Comparison of ENCODE assay signal across 25 cellular contexts in genomic region chr3:112260563-112260962, GRCh38. TPM values are rescaled to one million over a fixed set of nuclear protein-coding genes. Genes with fewer than 3 reads are reported as not detected.
DNase-seq lines count a peak whose midpoint lies in the region; ATAC-seq, FAIRE-seq and TF ChIP-seq lines count a peak whose summit lies in the region.
"Had no signal": no experiment of that assay in that cellular context is flagged by ENCODE, and none has a peak within 500 bp of the region (broad histone marks: within the 10 kb centered on the region; RNA-seq: fewer than 3 reads in every experiment).

No MANE protein-coding gene starts in this region.

- DNase-seq in GM18507 (ENCODE audit: extremely low spot score, insufficient read length, low read depth) (no peak), neural progenitor cell (ENCODE audit: low spot score) (no peak), substantia nigra (lab: John Stamatoyannopoulos, UW) (no peak), mesendoderm (no peak)
- DNase-seq in activated naive CD8-positive, alpha-beta T cell treated with anti-CD3 and anti-CD28 coated beads for 36 hours: no peak
- DNase-seq: 8988T; ACHN; AML-193; BE2C; CD4-positive, alpha-beta T cell; CD8-positive, alpha-beta memory T cell; DMS 273 treated with DMSO at 0.1 percent for 48 hours; DMS53; DND-41; H7; HCEC 1CT had no signal

- no peaks in the 10 kb centered on the region for H3K9me3 ChIP-seq in neural progenitor cell (ENCODE audit: low read depth)
- H3K9me3 ChIP-seq: A549, BE2C had no signal

- H3K36me3 ChIP-seq in neural progenitor cell (no peaks in the 10 kb centered on the region), mesendoderm (ENCODE audit: control insufficient read depth, insufficient read depth, low read length) (no peaks in the 10 kb centered on the region)
- H3K36me3 ChIP-seq: BE2C; BLaER1 treated with 17β-estradiol and CSF1 and Interleukin-3, amounts not matched to agents 10 nM and 100 nM had no signal

- no peak overlapping the region for H3K23ac ChIP-seq in mesendoderm (ENCODE audit: low read length)

- peaks cover 8% of the 10 kb centered on the region for H3K9me3 Mint-ChIP-seq in activated naive CD8-positive, alpha-beta T cell treated with anti-CD3 and anti-CD28 coated beads for 36 hours
- no peaks in the 10 kb centered on the region for H3K9me3 Mint-ChIP-seq in neural progenitor cell
- H3K9me3 Mint-ChIP-seq in stimulated activated naive CD8-positive, alpha-beta T cell treated with anti-CD3 and anti-CD28 coated beads, Interleukin-15, Interleukin-2, amounts not matched to agents 100 ng/mL and 50 ng/mL, for 24 hours: peaks cover 6% of the 10 kb centered on the region

- H3K36me3 Mint-ChIP-seq in activated naive CD8-positive, alpha-beta T cell treated with anti-CD3 and anti-CD28 coated beads for 36 hours: no peaks in the 10 kb centered on the region
- H3K36me3 Mint-ChIP-seq in neural progenitor cell: no peaks in the 10 kb centered on the region
- H3K36me3 Mint-ChIP-seq in stimulated activated naive CD8-positive, alpha-beta T cell treated with anti-CD3 and anti-CD28 coated beads, Interleukin-15, Interleukin-2, amounts not matched to agents 100 ng/mL and 50 ng/mL, for 24 hours (ENCODE audit: low read depth): no peaks in the 10 kb centered on the region
- H3K36me3 Mint-ChIP-seq: CD14-positive monocyte; CD8-positive, alpha-beta memory T cell had no signal

- H3K4me1 Mint-ChIP-seq in activated naive CD8-positive, alpha-beta T cell treated with anti-CD3 and anti-CD28 coated beads for 36 hours: peaks cover 15% of the 10 kb centered on the region
- no peaks in the 10 kb centered on the region for H3K4me1 Mint-ChIP-seq in neural progenitor cell
- peaks cover 13% of the 10 kb centered on the region for H3K4me1 Mint-ChIP-seq in stimulated activated naive CD8-positive, alpha-beta T cell treated with anti-CD3 and anti-CD28 coated beads, Interleukin-15, Interleukin-2, amounts not matched to agents 100 ng/mL and 50 ng/mL, for 24 hours (ENCODE audit: low read depth)
- H3K4me1 Mint-ChIP-seq: CD8-positive, alpha-beta memory T cell had no signal

- no peak for ATAC-seq in GM19324 (IDR thresholded peaks at IDR 0.05; ENCODE audit: low FRiP score, unreplicated experiment)
- no peak for ATAC-seq in HG03280 (IDR thresholded peaks at IDR 0.05; ENCODE audit: unreplicated experiment)
- ATAC-seq: A549 had no signal

- H2BK120ac ChIP-seq in mesendoderm (ENCODE audit: low read depth, low read length): no peak overlapping the region

- H2BK15ac ChIP-seq in mesendoderm (replicated peaks; ENCODE audit: low read depth): no peak overlapping the region

- no peak overlapping the region for H3K18ac ChIP-seq in mesendoderm (ENCODE audit: low read length)

- H3K9ac ChIP-seq in neural progenitor cell (peak overlapping the region; percentile 15), mesendoderm (ENCODE audit: low read length) (no peak overlapping the region)
- H3K9ac ChIP-seq: BLaER1 treated with 17β-estradiol and CSF1 and Interleukin-3, amounts not matched to agents 10 nM and 100 nM had no signal

- no peaks in the 10 kb centered on the region for H3F3A ChIP-seq in neural progenitor cell (ENCODE audit: low read depth)

- FAIRE-seq in GM18507 (lab: Jason Lieb, UNC): peak; percentile 5
- FAIRE-seq: A549, D721Med, G401.6, H1 had no signal

- H3K4me3 ChIP-seq in neural progenitor cell (no peak overlapping the region), mesendoderm (ENCODE audit: low read length) (no peak overlapping the region)
- H3K4me3 ChIP-seq: A549; BLaER1 treated with 17β-estradiol and CSF1 and Interleukin-3, amounts not matched to agents 10 nM and 100 nM had no signal

- no peak overlapping the region for H4K8ac ChIP-seq in mesendoderm (ENCODE audit: low read depth, low read length)

- no peak for TF ChIP-seq CTCF in neural progenitor cell (IDR thresholded peaks at IDR 0.05)

- no peak overlapping the region for H4K5ac ChIP-seq in mesendoderm (ENCODE audit: low read length)

- H3K27ac ChIP-seq in neural progenitor cell: no peak overlapping the region
- no peak overlapping the region for H3K27ac ChIP-seq in substantia nigra (ENCODE audit: low read depth, low read length, poor library complexity, severe bottlenecking)
- no peak overlapping the region for H3K27ac ChIP-seq in mesendoderm (ENCODE audit: low read depth, low read length)
- H3K27ac ChIP-seq: A549; BLaER1 treated with 17β-estradiol and CSF1 and Interleukin-3, amounts not matched to agents 10 nM and 100 nM had no signal

- peak overlapping the region; percentile 3 for H3K27ac Mint-ChIP-seq in activated naive CD8-positive, alpha-beta T cell treated with anti-CD3 and anti-CD28 coated beads for 36 hours
- no peak overlapping the region for H3K27ac Mint-ChIP-seq in neural progenitor cell
- H3K27ac Mint-ChIP-seq in stimulated activated naive CD8-positive, alpha-beta T cell treated with anti-CD3 and anti-CD28 coated beads, Interleukin-15, Interleukin-2, amounts not matched to agents 100 ng/mL and 50 ng/mL, for 24 hours: peak overlapping the region; percentile 42
- H3K27ac Mint-ChIP-seq: CD14-positive monocyte; CD4-positive, alpha-beta T cell had no signal

- no peak overlapping the region for H3K4me3 Mint-ChIP-seq in activated naive CD8-positive, alpha-beta T cell treated with anti-CD3 and anti-CD28 coated beads for 36 hours
- H3K4me3 Mint-ChIP-seq in neural progenitor cell: no peak overlapping the region
- H3K4me3 Mint-ChIP-seq in stimulated activated naive CD8-positive, alpha-beta T cell treated with anti-CD3 and anti-CD28 coated beads, Interleukin-15, Interleukin-2, amounts not matched to agents 100 ng/mL and 50 ng/mL, for 24 hours: no peak overlapping the region
- H3K4me3 Mint-ChIP-seq: CD14-positive monocyte; CD4-positive, alpha-beta T cell; CD8-positive, alpha-beta memory T cell had no signal

- no CpG with 5 or more reads among the region's 1 CpG for WGBS in mesendoderm (ENCODE audit: extremely low coverage, insufficient coverage, low lambda C conversion rate)

- no peaks in the 10 kb centered on the region for H3K27me3 Mint-ChIP-seq in activated naive CD8-positive, alpha-beta T cell treated with anti-CD3 and anti-CD28 coated beads for 36 hours
- H3K27me3 Mint-ChIP-seq in neural progenitor cell (ENCODE audit: insufficient read depth, low read depth): peaks cover 5% of the 10 kb centered on the region
- H3K27me3 Mint-ChIP-seq in stimulated activated naive CD8-positive, alpha-beta T cell treated with anti-CD3 and anti-CD28 coated beads, Interleukin-15, Interleukin-2, amounts not matched to agents 100 ng/mL and 50 ng/mL, for 24 hours: no peaks in the 10 kb centered on the region
- H3K27me3 Mint-ChIP-seq: CD4-positive, alpha-beta T cell had no signal

- H2AK5ac ChIP-seq in mesendoderm (ENCODE audit: low read length): no peak overlapping the region

- no peak overlapping the region for H3K4ac ChIP-seq in mesendoderm (ENCODE audit: low read depth, low read length)

- peak overlapping the region; percentile 84 for H2AFZ ChIP-seq in neural progenitor cell (replicated peaks)

- H3K79me1 ChIP-seq in mesendoderm (ENCODE audit: low read length): no peaks in the 10 kb centered on the region

- H3K79me2 ChIP-seq in neural progenitor cell (ENCODE audit: low read depth) (no peaks in the 10 kb centered on the region), mesendoderm (ENCODE audit: control insufficient read depth, insufficient read depth, low read length) (no peaks in the 10 kb centered on the region)

- H3K4me1 ChIP-seq in neural progenitor cell (no peaks in the 10 kb centered on the region), mesendoderm (ENCODE audit: control insufficient read depth, low read depth, low read length) (no peaks in the 10 kb centered on the region)
- H3K4me1 ChIP-seq: A549, BE2C had no signal

- no peaks in the 10 kb centered on the region for H3K27me3 ChIP-seq in neural progenitor cell
- no peaks in the 10 kb centered on the region for H3K27me3 ChIP-seq in mesendoderm (ENCODE audit: insufficient read depth, low read length, poor library complexity)
- H3K27me3 ChIP-seq: BE2C; BLaER1 treated with 17β-estradiol and CSF1 and Interleukin-3, amounts not matched to agents 10 nM and 100 nM had no signal

- no peak overlapping the region for H3K56ac ChIP-seq in mesendoderm (ENCODE audit: low read length)

- H3K4me2 ChIP-seq in neural progenitor cell: no peak overlapping the region
- no peak overlapping the region for H3K4me2 ChIP-seq in mesendoderm (ENCODE audit: low read length)
- H3K4me2 ChIP-seq: A549 had no signal

- no peaks in the 10 kb centered on the region for H4K20me1 ChIP-seq in neural progenitor cell (ENCODE audit: low read depth)
- H4K20me1 ChIP-seq: BLaER1 treated with 17β-estradiol and CSF1 and Interleukin-3, amounts not matched to agents 10 nM and 100 nM had no signal

- H2BK5ac ChIP-seq in mesendoderm (ENCODE audit: low read length): no peak overlapping the region

RNA-seq across cellular contexts. Expression of gene SLC9C1, which starts 33.5 kb away (rescaled TPM):
- total RNA-seq in activated naive CD8-positive, alpha-beta T cell treated with anti-CD3 and anti-CD28 coated beads for 36 hours: not detected
- 0.31 and 1.3 TPM in 2 replicates for total RNA-seq in neural progenitor cell (ENCODE audit: low replicate concordance)
- polyA plus RNA-seq in mesendoderm (2013, experiment 1 of 2): 0.03 TPM
- 0.04 TPM for polyA plus RNA-seq in mesendoderm (2013, experiment 2 of 2)
- total RNA-seq: CD4-positive, alpha-beta T cell; CD8-positive, alpha-beta memory T cell had no signal
- polyA plus RNA-seq: A549; CD14-positive monocyte; CD8-positive, alpha-beta memory T cell had no signal
